ENCODE assay signal across 1 cellular context in genomic region chr6:63634630-63635029, GRCh38.
TF ChIP-seq lines count a peak whose summit lies in the region.

No MANE protein-coding gene starts in this region.

TF ChIP-seq in HEK293, 187 proteins besides CTCF, POLR2A, EP300 and RAD21 (continued from another document):
- TF ChIP-seq ZNF10 (tag by site-specific recombination; IDR thresholded peaks at IDR 0.05), result 0 out of 2 replicates have a peak, but pooled peaks have one; percentile 24
- TF ChIP-seq ZNF121 (tag by site-specific recombination; IDR thresholded peaks at IDR 0.05), result 0 out of 2 replicates have a peak, but pooled peaks have one; percentile 34
- no peak for TF ChIP-seq ZSCAN23 (tag by site-specific recombination; IDR thresholded peaks at IDR 0.05)
- peak; percentile 63 for TF ChIP-seq GLIS1 (tag by site-specific recombination; IDR thresholded peaks at IDR 0.05)
- TF ChIP-seq ZNF776 (tag by site-specific recombination; IDR thresholded peaks at IDR 0.05; ENCODE audit: borderline replicate concordance), result no peak
- TF ChIP-seq HOXC10 (CRISPR knock-in tag; IDR thresholded peaks at IDR 0.05), result no peak
- TF ChIP-seq ZNF202 (tag by site-specific recombination; IDR thresholded peaks at IDR 0.05; ENCODE audit: borderline replicate concordance), result no peak
- TF ChIP-seq ZIC2 (tag by site-specific recombination; IDR thresholded peaks at IDR 0.05), result peak; percentile 86
- TF ChIP-seq YY2 (tag by site-specific recombination; IDR thresholded peaks at IDR 0.05), result no peak
- no peak for TF ChIP-seq ZFP41 (tag by site-specific recombination; IDR thresholded peaks at IDR 0.05; ENCODE audit: borderline replicate concordance)
- no peak for TF ChIP-seq ZNF112 (tag by site-specific recombination; IDR thresholded peaks at IDR 0.05)
- no peak for TF ChIP-seq ZNF529 (tag by site-specific recombination; IDR thresholded peaks at IDR 0.05; ENCODE audit: insufficient replicate concordance)
- TF ChIP-seq, protein P1, sequence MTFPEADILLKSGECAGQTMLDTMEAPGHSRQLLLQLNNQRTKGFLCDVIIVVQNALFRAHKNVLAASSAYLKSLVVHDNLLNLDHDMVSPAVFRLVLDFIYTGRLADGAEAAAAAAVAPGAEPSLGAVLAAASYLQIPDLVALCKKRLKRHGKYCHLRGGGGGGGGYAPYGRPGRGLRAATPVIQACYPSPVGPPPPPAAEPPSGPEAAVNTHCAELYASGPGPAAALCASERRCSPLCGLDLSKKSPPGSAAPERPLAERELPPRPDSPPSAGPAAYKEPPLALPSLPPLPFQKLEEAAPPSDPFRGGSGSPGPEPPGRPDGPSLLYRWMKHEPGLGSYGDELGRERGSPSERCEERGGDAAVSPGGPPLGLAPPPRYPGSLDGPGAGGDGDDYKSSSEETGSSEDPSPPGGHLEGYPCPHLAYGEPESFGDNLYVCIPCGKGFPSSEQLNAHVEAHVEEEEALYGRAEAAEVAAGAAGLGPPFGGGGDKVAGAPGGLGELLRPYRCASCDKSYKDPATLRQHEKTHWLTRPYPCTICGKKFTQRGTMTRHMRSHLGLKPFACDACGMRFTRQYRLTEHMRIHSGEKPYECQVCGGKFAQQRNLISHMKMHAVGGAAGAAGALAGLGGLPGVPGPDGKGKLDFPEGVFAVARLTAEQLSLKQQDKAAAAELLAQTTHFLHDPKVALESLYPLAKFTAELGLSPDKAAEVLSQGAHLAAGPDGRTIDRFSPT (tag by site-specific recombination; IDR thresholded peaks at IDR 0.05), result no peak
- TF ChIP-seq, protein P2, sequence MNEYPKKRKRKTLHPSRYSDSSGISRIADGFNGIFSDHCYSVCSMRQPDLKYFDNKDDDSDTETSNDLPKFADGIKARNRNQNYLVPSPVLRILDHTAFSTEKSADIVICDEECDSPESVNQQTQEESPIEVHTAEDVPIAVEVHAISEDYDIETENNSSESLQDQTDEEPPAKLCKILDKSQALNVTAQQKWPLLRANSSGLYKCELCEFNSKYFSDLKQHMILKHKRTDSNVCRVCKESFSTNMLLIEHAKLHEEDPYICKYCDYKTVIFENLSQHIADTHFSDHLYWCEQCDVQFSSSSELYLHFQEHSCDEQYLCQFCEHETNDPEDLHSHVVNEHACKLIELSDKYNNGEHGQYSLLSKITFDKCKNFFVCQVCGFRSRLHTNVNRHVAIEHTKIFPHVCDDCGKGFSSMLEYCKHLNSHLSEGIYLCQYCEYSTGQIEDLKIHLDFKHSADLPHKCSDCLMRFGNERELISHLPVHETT (tag by site-specific recombination; IDR thresholded peaks at IDR 0.05), result no peak
- no peak for TF ChIP-seq ZBTB7A (tag by site-specific recombination; IDR thresholded peaks at IDR 0.05; ENCODE audit: low read depth)
- TF ChIP-seq, protein P3, sequence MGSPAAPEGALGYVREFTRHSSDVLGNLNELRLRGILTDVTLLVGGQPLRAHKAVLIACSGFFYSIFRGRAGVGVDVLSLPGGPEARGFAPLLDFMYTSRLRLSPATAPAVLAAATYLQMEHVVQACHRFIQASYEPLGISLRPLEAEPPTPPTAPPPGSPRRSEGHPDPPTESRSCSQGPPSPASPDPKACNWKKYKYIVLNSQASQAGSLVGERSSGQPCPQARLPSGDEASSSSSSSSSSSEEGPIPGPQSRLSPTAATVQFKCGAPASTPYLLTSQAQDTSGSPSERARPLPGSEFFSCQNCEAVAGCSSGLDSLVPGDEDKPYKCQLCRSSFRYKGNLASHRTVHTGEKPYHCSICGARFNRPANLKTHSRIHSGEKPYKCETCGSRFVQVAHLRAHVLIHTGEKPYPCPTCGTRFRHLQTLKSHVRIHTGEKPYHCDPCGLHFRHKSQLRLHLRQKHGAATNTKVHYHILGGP (tag by site-specific recombination; IDR thresholded peaks at IDR 0.05), result no peak
- TF ChIP-seq ZNF580 (tag by site-specific recombination; IDR thresholded peaks at IDR 0.05), result no peak
- TF ChIP-seq ZFP37 (tag by site-specific recombination; IDR thresholded peaks at IDR 0.05), result no peak
- TF ChIP-seq ZNF837 (tag by site-specific recombination; IDR thresholded peaks at IDR 0.05), result no peak
- TF ChIP-seq ZNF843 (tag by site-specific recombination; IDR thresholded peaks at IDR 0.05), result peak; percentile 65; the same call in 1 of the 2 replicates
- no peak for TF ChIP-seq ZNF670 (tag by site-specific recombination; IDR thresholded peaks at IDR 0.05; ENCODE audit: low read depth)
- TF ChIP-seq, protein P4, sequence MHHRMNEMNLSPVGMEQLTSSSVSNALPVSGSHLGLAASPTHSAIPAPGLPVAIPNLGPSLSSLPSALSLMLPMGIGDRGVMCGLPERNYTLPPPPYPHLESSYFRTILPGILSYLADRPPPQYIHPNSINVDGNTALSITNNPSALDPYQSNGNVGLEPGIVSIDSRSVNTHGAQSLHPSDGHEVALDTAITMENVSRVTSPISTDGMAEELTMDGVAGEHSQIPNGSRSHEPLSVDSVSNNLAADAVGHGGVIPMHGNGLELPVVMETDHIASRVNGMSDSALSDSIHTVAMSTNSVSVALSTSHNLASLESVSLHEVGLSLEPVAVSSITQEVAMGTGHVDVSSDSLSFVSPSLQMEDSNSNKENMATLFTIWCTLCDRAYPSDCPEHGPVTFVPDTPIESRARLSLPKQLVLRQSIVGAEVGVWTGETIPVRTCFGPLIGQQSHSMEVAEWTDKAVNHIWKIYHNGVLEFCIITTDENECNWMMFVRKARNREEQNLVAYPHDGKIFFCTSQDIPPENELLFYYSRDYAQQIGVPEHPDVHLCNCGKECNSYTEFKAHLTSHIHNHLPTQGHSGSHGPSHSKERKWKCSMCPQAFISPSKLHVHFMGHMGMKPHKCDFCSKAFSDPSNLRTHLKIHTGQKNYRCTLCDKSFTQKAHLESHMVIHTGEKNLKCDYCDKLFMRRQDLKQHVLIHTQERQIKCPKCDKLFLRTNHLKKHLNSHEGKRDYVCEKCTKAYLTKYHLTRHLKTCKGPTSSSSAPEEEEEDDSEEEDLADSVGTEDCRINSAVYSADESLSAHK (tag by site-specific recombination; IDR thresholded peaks at IDR 0.05), result no peak
